8 cellular contexts compared by ENCODE assay signal in the genomic region with DNA sequence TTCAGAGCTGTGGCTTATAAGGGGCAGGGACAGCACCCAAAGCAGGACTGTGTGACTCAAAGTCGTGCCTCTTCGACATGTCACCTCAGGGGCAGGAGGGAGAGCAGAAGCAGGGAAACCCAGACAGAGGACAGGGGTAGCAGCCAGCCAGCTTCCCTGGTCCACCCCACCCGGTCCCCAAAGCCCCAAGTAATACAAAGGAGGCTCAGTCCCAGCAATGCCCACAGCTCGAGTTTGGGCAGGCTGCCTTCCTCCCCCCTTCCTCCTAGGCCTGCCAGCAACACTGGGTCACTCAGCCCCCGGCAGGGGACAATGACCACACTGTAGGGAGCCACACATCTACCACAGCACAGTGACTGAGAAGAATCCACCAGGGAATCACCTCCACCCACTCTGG. TPM values are rescaled to one million over a fixed set of nuclear protein-coding genes. Genes with fewer than 3 reads are reported as not detected.
DNase-seq lines count a peak whose midpoint lies in the region; ATAC-seq and TF ChIP-seq lines count a peak whose summit lies in the region.

No MANE protein-coding gene starts in this region.

- H3K9me3 ChIP-seq in BE2C = no peaks in the 10 kb centered on the region

- peak overlapping the region; percentile 92 for H3K4me2 ChIP-seq in KMS-11

- peak overlapping the region; percentile 68 for H3K27ac ChIP-seq in KMS-11

- peak overlapping the region; percentile 57; the same call in 1 of the 2 replicates for H3K9ac ChIP-seq in KMS-11

- H3K4me1 ChIP-seq in BE2C (peaks cover 37% of the 10 kb centered on the region), KMS-11 (ENCODE audit: low read depth, poor library complexity, severe bottlenecking) (peaks cover 38% of the 10 kb centered on the region)

- no peaks in the 10 kb centered on the region for H4K20me1 ChIP-seq in KMS-11 (ENCODE audit: insufficient read depth)

- H3K36me3 Mint-ChIP-seq in naive thymus-derived CD8-positive, alpha-beta T cell = peaks cover 0 to 5% (median 0%) of the 10 kb centered on the region in 3 donors

- H3K27me3 ChIP-seq in BE2C (no peaks in the 10 kb centered on the region), KMS-11 (ENCODE audit: insufficient read depth, low read depth) (no peaks in the 10 kb centered on the region)

- H3K79me2 ChIP-seq in KMS-11 (ENCODE audit: insufficient read depth, low read depth) = peaks cover 17% of the 10 kb centered on the region

- H3K9me3 Mint-ChIP-seq in naive thymus-derived CD8-positive, alpha-beta T cell = no peaks in the 10 kb centered on the region

- H3K4me1 Mint-ChIP-seq in naive thymus-derived CD8-positive, alpha-beta T cell = peaks cover 31 to 74% (median 65%) of the 10 kb centered on the region in 4 donors

- H3K27me3 Mint-ChIP-seq in naive thymus-derived CD8-positive, alpha-beta T cell = peaks cover 0 to 2% (median 0%) of the 10 kb centered on the region in 5 donors

- TF ChIP-seq CTCF in BE2C (IDR thresholded peaks at IDR 0.05; ENCODE audit: low read depth, low read length) = no peak
- no peak for TF ChIP-seq CTCF in KMS-11 (conservative IDR thresholded peaks at IDR 0.05; ENCODE audit: low read depth, low read length)
- no peak for TF ChIP-seq CTCF in choroid plexus epithelial cell (conservative IDR thresholded peaks at IDR 0.05; ENCODE audit: low read depth, low read length)

- peak overlapping the region in 8 of 10 donors; percentile 31 to 91 (median 80) for H3K27ac Mint-ChIP-seq in naive thymus-derived CD8-positive, alpha-beta T cell

- POLR2A ChIA-PET in naive thymus-derived CD8-positive, alpha-beta T cell (lab: Charles Lee) = interaction anchor here (1.1 to 2.1 kb wide), 7 partner anchors 11 to 203 kb away, joined by 4 to 7 read pairs (median 4); a partner anchor contains a TSS

- H3K4me3 ChIP-seq in BE2C (ENCODE audit: low read depth, low read length) (peak overlapping the region; percentile 29), KMS-11 (IDR thresholded peaks at IDR 0.05; ENCODE audit: insufficient read depth, low read depth, low read length) (no peak overlapping the region), choroid plexus epithelial cell (ENCODE audit: low read depth, low read length) (peak overlapping the region; percentile 90)

- no peak for ATAC-seq in naive thymus-derived CD8-positive, alpha-beta T cell

- H3K36me3 ChIP-seq in BE2C = peaks cover 10% of the 10 kb centered on the region
- H3K36me3 ChIP-seq in KMS-11 (ENCODE audit: insufficient read depth) = no peaks in the 10 kb centered on the region

- DNase-seq in BE2C (no peak), choroid plexus epithelial cell (ENCODE audit: low read depth) (no peak), DMS79 (lab: John Stamatoyannopoulos, UW) (no peak), NCI-H524 treated with DMSO at 0.1 percent for 48 hours (lab: John Stamatoyannopoulos, UW) (no peak), H4 (ENCODE audit: low spot score) (no peak), LoVo (ENCODE audit: low spot score) (no peak)
- peak in 1 of 10 donors; percentile 26 for DNase-seq in naive thymus-derived CD8-positive, alpha-beta T cell

- 0 out of 2 replicates have a peak overlapping the region, but pooled peaks have one; percentile 30 for H2AFZ ChIP-seq in KMS-11 (ENCODE audit: low read depth)

- H3K4me3 Mint-ChIP-seq in naive thymus-derived CD8-positive, alpha-beta T cell = peak overlapping the region in 9 of 10 donors; percentile 52 to 84 (median 73)

RNA-seq across cellular contexts. Expression of a gene that starts 2.4 kb away (rescaled TPM):
- 335 TPM for polyA plus RNA-seq in BE2C (2012; ENCODE audit: insufficient read depth, insufficient read length, low read depth)
- total RNA-seq in naive thymus-derived CD8-positive, alpha-beta T cell = 1 to 10 TPM; 3.0 to 4.2 TPM
- polyA plus RNA-seq in naive thymus-derived CD8-positive, alpha-beta T cell = 10 to 100 TPM in 1 of 3 donors, 1 to 10 TPM in 2; 2.2 to 46.7 (median 2.8) TPM
- total RNA-seq in H4 (2014; rRNA removed; shearing (Covaris generic)) = 218 and 228 TPM in 2 replicates

RNA-seq across cellular contexts. Expression of a gene that starts 10.6 kb away (rescaled TPM):
- polyA plus RNA-seq in BE2C (2012; ENCODE audit: insufficient read depth, insufficient read length, low read depth) = not detected
- under 1 TPM in 1 of 2 experiments, not detected in 1; 0.44 TPM for total RNA-seq in naive thymus-derived CD8-positive, alpha-beta T cell
- not detected for polyA plus RNA-seq in naive thymus-derived CD8-positive, alpha-beta T cell
- total RNA-seq in H4 (2014; rRNA removed; shearing (Covaris generic)) = 0.10 and 0.45 TPM in 2 replicates

RNA-seq across cellular contexts. Expression of a gene that starts 30.1 kb away (rescaled TPM):
- 10.2 TPM for polyA plus RNA-seq in BE2C (2012; ENCODE audit: insufficient read depth, insufficient read length, low read depth)
- total RNA-seq in naive thymus-derived CD8-positive, alpha-beta T cell = 10 to 100 TPM; 84.2 to 89.9 TPM
- 10 to 100 TPM; 24.7 to 40.4 (median 29.5) TPM for polyA plus RNA-seq in naive thymus-derived CD8-positive, alpha-beta T cell
- total RNA-seq in H4 (2014; rRNA removed; shearing (Covaris generic)) = 31.9 and 42.8 TPM in 2 replicates

Comparison
In these comparisons a context has a peak if more than half of its experiments do, and no peak if none do; other contexts are left out.
1. RNA of a gene that starts 2.4 kb away (total RNA-seq): 218 to 228 TPM in H4; 3.0 to 4.2 TPM in naive thymus-derived CD8-positive, alpha-beta T cell; every median in the first group is over 10 times any median in the second.